ENCODE assay signal across 9 cellular contexts in genomic region chr5:132498152-132498551, GRCh38. TPM values are rescaled to one million over a fixed set of nuclear protein-coding genes. Genes with fewer than 3 reads are reported as not detected.
DNase-seq lines count a peak whose midpoint lies in the region; ATAC-seq and TF ChIP-seq lines count a peak whose summit lies in the region.
"Had no signal": no experiment of that assay in that cellular context is flagged by ENCODE, and none has a peak within 500 bp of the region (broad histone marks: within the 10 kb centered on the region; RNA-seq: fewer than 3 reads in every experiment).

No MANE protein-coding gene starts in this region.

- no peaks in the 10 kb centered on the region for H3K9me3 Mint-ChIP-seq in Calu3 (ENCODE audit: low read depth, unreplicated experiment)

- CTCF ChIA-PET in Calu3 (lab: Charles Lee), result interaction anchor here (0.9 to 8.0 kb wide), 9 partner anchors 8 to 127 kb away, joined by 3 to 83 read pairs (median 4); partner anchors contain the start of gene IRF1

- peak overlapping the region; percentile 86 for H3K4me3 Mint-ChIP-seq in Calu3 (ENCODE audit: low read depth, unreplicated experiment)

- no peak overlapping the region for H3K4me3 ChIP-seq in Peyer's patch
- no peak overlapping the region for H3K4me3 ChIP-seq in esophagus muscularis mucosa
- no peak overlapping the region for H3K4me3 ChIP-seq in parathyroid adenoma (ENCODE audit: low read depth, low read length)

- ATAC-seq in GM19351 (IDR thresholded peaks at IDR 0.05; ENCODE audit: unreplicated experiment), result no peak

- no peak overlapping the region for H3K4me2 ChIP-seq in parathyroid adenoma (ENCODE audit: low read length)

- H2AFZ ChIP-seq in parathyroid adenoma, result peak overlapping the region; percentile 96

- peaks cover 13 to 73% (median 18%) of the 10 kb centered on the region in 4 donors for H3K4me1 ChIP-seq in Peyer's patch
- peaks cover 44 to 81% (median 67%) of the 10 kb centered on the region in 4 donors for H3K4me1 ChIP-seq in esophagus muscularis mucosa
- peaks cover 14% of the 10 kb centered on the region for H3K4me1 ChIP-seq in parathyroid adenoma

- H3K27ac ChIP-seq in Peyer's patch (peak overlapping the region; percentile 93 to 99 (median 97)), esophagus muscularis mucosa (replicated peaks in 1 of 4) (peak overlapping the region; percentile 94 to 98 (median 96)), parathyroid adenoma (peak overlapping the region; percentile 81)

- H3K27me3 Mint-ChIP-seq in Calu3 (ENCODE audit: unreplicated experiment), result no peaks in the 10 kb centered on the region

- WGBS in esophagus muscularis mucosa, result 86% methylated on average over 3 of the region's 3 CpGs

- intact Hi-C loops in Calu3 (cut with micrococcal nuclease; ENCODE audit: unreplicated experiment) (loop anchor here (10.0 kb wide), 1 partner anchor 203 kb away; the partner anchor contains the start of gene SLC22A4), esophagus muscularis mucosa (cut with DNase I) (loop anchor here (5.0 kb wide), 1 partner anchor 86 kb away; no protein-coding TSS in a partner anchor)

- DNase-seq in Calu3 (no peak), Peyer's patch (peak in 2 of 3 donors; percentile 50 to 65), esophagus muscularis mucosa (ENCODE audit: extremely low spot score) (no peak), 8988T (no peak), NCI-H69 (lab: John Stamatoyannopoulos, UW) (no peak), iPS-NIHi7 (ENCODE audit: extremely low spot score) (no peak)

- H3K79me2 ChIP-seq in parathyroid adenoma, result no peaks in the 10 kb centered on the region

- TF ChIP-seq POLR2A in Peyer's patch (IDR thresholded peaks at IDR 0.05), result no peak
- no peak for TF ChIP-seq POLR2A in esophagus muscularis mucosa (IDR thresholded peaks at IDR 0.05; ENCODE audit: low read depth)

- H3K9ac ChIP-seq in parathyroid adenoma, result no peak overlapping the region

- H3K27me3 ChIP-seq in Peyer's patch (no peaks in the 10 kb centered on the region), esophagus muscularis mucosa (no peaks in the 10 kb centered on the region), parathyroid adenoma (ENCODE audit: control insufficient read depth, insufficient read depth, low read length) (no peaks in the 10 kb centered on the region)

- no peak for TF ChIP-seq EP300 in esophagus muscularis mucosa (IDR thresholded peaks at IDR 0.05)

- TF ChIP-seq CTCF in Calu3 (IDR thresholded peaks at IDR 0.05; ENCODE audit: unreplicated experiment) (no peak), Peyer's patch (IDR thresholded peaks at IDR 0.05) (no peak), esophagus muscularis mucosa (IDR thresholded peaks at IDR 0.05) (no peak), parathyroid adenoma (IDR thresholded peaks at IDR 0.05) (no peak)

- peaks cover 79% of the 10 kb centered on the region for H3K4me1 Mint-ChIP-seq in Calu3 (ENCODE audit: low read depth, unreplicated experiment)

- H3K36me3 ChIP-seq in Peyer's patch (no peaks in the 10 kb centered on the region), esophagus muscularis mucosa (no peaks in the 10 kb centered on the region), parathyroid adenoma (ENCODE audit: control insufficient read depth, insufficient read depth, low read length) (no peaks in the 10 kb centered on the region)

- peak overlapping the region; percentile 11 for H3K27ac Mint-ChIP-seq in Calu3 (ENCODE audit: unreplicated experiment)

- no TSS peak for BruUV-seq in Calu3 (replicated peaks; lab: Mats Ljungman, UMichigan)

- H3K9me3 ChIP-seq in Peyer's patch, result no peaks in the 10 kb centered on the region
- no peaks in the 10 kb centered on the region for H3K9me3 ChIP-seq in esophagus muscularis mucosa
- H3K9me3 ChIP-seq in parathyroid adenoma (ENCODE audit: control insufficient read depth, low read length), result no peaks in the 10 kb centered on the region

- H3K36me3 Mint-ChIP-seq in Calu3 (ENCODE audit: insufficient read depth, unreplicated experiment), result peaks cover 47% of the 10 kb centered on the region

RNA-seq across cellular contexts. Expression of gene IRF1, which starts 7.6 kb away (rescaled TPM):
- 64.0 and 82.4 TPM in 2 replicates for total RNA-seq in Calu3 (2022)
- 100 to 1,000 TPM in 3 of 4 donors, 10 to 100 TPM in 1; 92.7 to 152 (median 122) TPM for total RNA-seq in Peyer's patch
- 100 to 1,000 TPM in 1 of 4 donors, 10 to 100 TPM in 3; 20.6 to 289 (median 29.6) TPM for total RNA-seq in esophagus muscularis mucosa

RNA-seq across cellular contexts. Expression of gene IL5, which starts 45.2 kb away (rescaled TPM):
- total RNA-seq in Calu3 (2022) (not detected in 2 replicates), Peyer's patch (not detected), esophagus muscularis mucosa (not detected)
- total RNA-seq: pulmonary artery endothelial cell had no signal

RNA-seq across cellular contexts. Expression of gene RAD50, which starts 58.6 kb away (rescaled TPM):
- total RNA-seq in Calu3 (2022), result 35.9 and 36.2 TPM in 2 replicates
- 100 to 1,000 TPM in 1 of 4 donors, 10 to 100 TPM in 3; 47.5 to 102 (median 54.3) TPM for total RNA-seq in Peyer's patch
- total RNA-seq in esophagus muscularis mucosa, result 10 to 100 TPM; 24.0 to 39.9 (median 29.3) TPM

Comparison
In these comparisons a context has a peak if more than half of its experiments do, and no peak if none do; other contexts are left out.
1. DNase-seq: peak in Peyer's patch (2 of 3); none in Calu3 (single experiment), esophagus muscularis mucosa (single experiment), 8988T (single experiment), NCI-H69 (single experiment) and iPS-NIHi7 (single experiment).
2. Peak in every context shown above with its lines, with median percentiles within 50 percentile points of each other: H3K27ac ChIP-seq.